ENCODE assay signal across 28 cellular contexts in the genomic region with DNA sequence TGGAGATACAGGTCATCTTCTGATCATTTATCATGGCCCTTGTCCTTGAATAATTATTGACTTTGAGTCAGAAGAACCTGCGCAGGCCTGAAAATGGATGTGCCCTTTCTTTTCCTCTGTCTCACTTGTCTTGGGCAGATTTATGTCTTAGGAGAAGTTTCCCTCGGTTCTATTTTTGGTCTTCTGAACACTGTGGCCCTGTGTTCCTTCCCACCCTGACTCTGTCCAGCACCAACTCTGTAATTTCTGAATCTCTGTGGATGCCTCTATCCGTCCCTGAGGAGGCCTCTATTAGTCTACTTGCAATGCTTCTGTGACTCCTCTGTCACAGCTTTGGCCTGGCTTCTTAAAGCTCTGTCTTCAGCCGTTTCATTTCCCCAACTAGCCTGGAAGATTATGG.
"Had no signal": no experiment of that assay in that cellular context is flagged by ENCODE, and none has a peak within 500 bp of the region (broad histone marks: within the 10 kb centered on the region; RNA-seq: fewer than 3 reads in every experiment).

No MANE protein-coding gene starts in this region.

- H3K27ac Mint-ChIP-seq: stimulated activated effector memory CD8-positive, alpha-beta T cell treated with anti-CD3 and anti-CD28 coated beads, Interleukin-12 subunit alpha, Interleukin-12 subunit beta, amount 100 ng/mL, for 72 hours; stimulated activated memory B cell treated with anti-CD40 and anti-IgM and Interleukin-4, amounts not matched to agents 10 μg/mL and 1 μg/mL and 100 μg/mL, for 72 hours; stimulated activated naive B cell treated with anti-CD40 and anti-IgM and Interleukin-4, amounts not matched to agents 10 μg/mL and 1 μg/mL and 100 μg/mL, for 72 hours; stimulated activated naive CD8-positive, alpha-beta T cell treated with anti-CD3 and anti-CD28 coated beads, Interleukin-15, amount 100 ng/mL, for 72 hours; stimulated activated naive CD8-positive, alpha-beta T cell treated with anti-CD3 and anti-CD28 coated beads, Interleukin-15, Interleukin-2, amounts not matched to agents 100 ng/mL and 50 ng/mL, for 24 hours; type B pancreatic cell had no signal

- H3K36me3 ChIP-seq: stomach, suprapubic skin, thoracic aorta, thyroid gland, tibial artery, tibial nerve, transverse colon, upper lobe of left lung, upper lobe of right lung, uterus, vagina had no signal

- H3K27ac ChIP-seq: stomach, suprapubic skin, testis, thoracic aorta, thyroid gland, tibial artery, tibial nerve, transverse colon, upper lobe of left lung, upper lobe of right lung, uterus, vagina had no signal

- H3K27me3 Mint-ChIP-seq: stimulated activated memory B cell treated with anti-CD40 and anti-IgM and Interleukin-4, amounts not matched to agents 10 μg/mL and 1 μg/mL and 100 μg/mL, for 72 hours; stimulated activated naive B cell treated with anti-CD40 and anti-IgM and Interleukin-4, amounts not matched to agents 10 μg/mL and 1 μg/mL and 100 μg/mL, for 72 hours; type B pancreatic cell had no signal

- DNase-seq: stimulated activated CD4-positive, alpha-beta T cell treated with anti-CD3 and anti-CD28 coated beads, Interleukin-2, amount 100 ng/mL, for 48 hours; stimulated activated CD4-positive, alpha-beta T cell treated with anti-CD3 and anti-CD28 coated beads, Interleukin-4, amount 100 ng/mL, for 1 hour; stimulated activated CD4-positive, alpha-beta T cell treated with anti-CD3 and anti-CD28 coated beads, Interleukin-4, amount 100 ng/mL, for 24 hours; stimulated activated CD4-positive, alpha-beta T cell treated with anti-CD3 and anti-CD28 coated beads, Interleukin-4, amount 100 ng/mL, for 4 hours; stimulated activated CD8-positive, alpha-beta memory T cell treated with anti-CD3 and anti-CD28 coated beads, Interleukin-4, amount 100 ng/mL, for 48 hours; stimulated activated naive B cell treated with anti-CD40 and anti-IgM and Interleukin-4, amounts not matched to agents 10 μg/mL and 1 μg/mL and 100 μg/mL, for 72 hours; stimulated activated naive CD4-positive, alpha-beta T cell; stimulated activated naive CD4-positive, alpha-beta T cell treated with Interleukin-2 at 50 U/mL for 16 hours; stimulated activated naive CD8-positive, alpha-beta T cell treated with anti-CD3 and anti-CD28 coated beads, Interleukin-15, amount 100 ng/mL, for 72 hours; stimulated activated naive CD8-positive, alpha-beta T cell treated with anti-CD3 and anti-CD28 coated beads, Interleukin-15, Interleukin-2, amounts not matched to agents 100 U/mL and 50 U/mL, for 24 hours; stomach; substantia nigra; testis; thyroid gland; tibial artery; transverse colon; trophoblast cell; upper lobe of left lung; upper lobe of right lung; uterus had no signal

- H3K4me3 ChIP-seq: stomach, suprapubic skin, testis, thoracic aorta, thyroid gland, tibial artery, tibial nerve, transverse colon, upper lobe of left lung, upper lobe of right lung, uterus, vagina had no signal

- H3K9me3 Mint-ChIP-seq: stimulated activated memory B cell treated with anti-CD40 and anti-IgM and Interleukin-4, amounts not matched to agents 10 μg/mL and 1 μg/mL and 100 μg/mL, for 72 hours; stimulated activated naive CD8-positive, alpha-beta T cell treated with anti-CD3 and anti-CD28 coated beads, Interleukin-15, Interleukin-2, amounts not matched to agents 100 ng/mL and 50 ng/mL, for 24 hours; type B pancreatic cell had no signal

- H3K4me3 Mint-ChIP-seq: stimulated activated effector memory CD8-positive, alpha-beta T cell treated with anti-CD3 and anti-CD28 coated beads, Interleukin-12 subunit alpha, Interleukin-12 subunit beta, amount 100 ng/mL, for 72 hours; stimulated activated memory B cell treated with anti-CD40 and anti-IgM and Interleukin-4, amounts not matched to agents 10 μg/mL and 1 μg/mL and 100 μg/mL, for 72 hours; stimulated activated naive B cell treated with anti-CD40 and anti-IgM and Interleukin-4, amounts not matched to agents 10 μg/mL and 1 μg/mL and 100 μg/mL, for 72 hours; stimulated activated naive CD8-positive, alpha-beta T cell treated with anti-CD3 and anti-CD28 coated beads, Interleukin-15, amount 100 ng/mL, for 72 hours; stimulated activated naive CD8-positive, alpha-beta T cell treated with anti-CD3 and anti-CD28 coated beads, Interleukin-15, Interleukin-2, amounts not matched to agents 100 ng/mL and 50 ng/mL, for 24 hours; type B pancreatic cell had no signal

- H3K36me3 Mint-ChIP-seq: stimulated activated effector memory CD8-positive, alpha-beta T cell treated with anti-CD3 and anti-CD28 coated beads, Interleukin-12 subunit alpha, Interleukin-12 subunit beta, amount 100 ng/mL, for 72 hours; stimulated activated memory B cell treated with anti-CD40 and anti-IgM and Interleukin-4, amounts not matched to agents 10 μg/mL and 1 μg/mL and 100 μg/mL, for 72 hours; stimulated activated naive B cell treated with anti-CD40 and anti-IgM and Interleukin-4, amounts not matched to agents 10 μg/mL and 1 μg/mL and 100 μg/mL, for 72 hours; type B pancreatic cell had no signal

- H3K9me3 ChIP-seq: stomach, suprapubic skin, testis, thoracic aorta, thyroid gland, tibial artery, tibial nerve, transverse colon, upper lobe of left lung, upper lobe of right lung, uterus, vagina had no signal

- H3K27me3 ChIP-seq: stomach, suprapubic skin, testis, thyroid gland, tibial artery, tibial nerve, transverse colon, upper lobe of left lung, upper lobe of right lung, uterus, vagina had no signal

- H3K4me1 ChIP-seq: stomach, suprapubic skin, testis, thyroid gland, tibial artery, tibial nerve, transverse colon, upper lobe of left lung, upper lobe of right lung, uterus, vagina had no signal
